Comparison of ENCODE assay signal across 1 cellular context in genomic region chr3:49803464-49804140, GRCh38.
TF ChIP-seq lines count a peak whose summit lies in the region.

No MANE protein-coding gene starts in this region.

TF ChIP-seq in GM23338, 12 proteins besides CTCF, POLR2A, EP300 and RAD21:
- TF ChIP-seq ZNF462 (CRISPR knock-in tag; IDR thresholded peaks at IDR 0.05), result no peak
- no peak for TF ChIP-seq CREB1 (CRISPR knock-in tag; IDR thresholded peaks at IDR 0.05; ENCODE audit: low read depth)
- TF ChIP-seq ETS1 (IDR thresholded peaks at IDR 0.05), result no peak
- TF ChIP-seq ZNF331 (CRISPR knock-in tag; IDR thresholded peaks at IDR 0.05; ENCODE audit: low read depth), result no peak
- no peak for TF ChIP-seq JUNB (IDR thresholded peaks at IDR 0.05; ENCODE audit: unreplicated experiment)
- TF ChIP-seq NANOG (IDR thresholded peaks at IDR 0.05; ENCODE audit: borderline replicate concordance), result no peak
- no peak for TF ChIP-seq POLR2AphosphoS5 (IDR thresholded peaks at IDR 0.05; ENCODE audit: low read depth)
- TF ChIP-seq EZH2 (IDR thresholded peaks at IDR 0.05; ENCODE audit: low read depth, unreplicated experiment), result no peak
- no peak for TF ChIP-seq REST (IDR thresholded peaks at IDR 0.05; ENCODE audit: unreplicated experiment)
